29 cellular contexts compared by ENCODE assay signal in genomic region chr18:61989138-61989537, GRCh38.
"Had no signal": no experiment of that assay in that cellular context is flagged by ENCODE, and none has a peak within 500 bp of the region (broad histone marks: within the 10 kb centered on the region; RNA-seq: fewer than 3 reads in every experiment).

No MANE protein-coding gene starts in this region.

- H3K9me3 Mint-ChIP-seq: stimulated activated effector memory CD8-positive, alpha-beta T cell treated with anti-CD3 and anti-CD28 coated beads, Interleukin-12 subunit alpha, Interleukin-12 subunit beta, amount 100 ng/mL, for 72 hours; stimulated activated memory B cell treated with anti-CD40 and anti-IgM and Interleukin-4, amounts not matched to agents 10 μg/mL and 1 μg/mL and 100 μg/mL, for 72 hours; stimulated activated naive B cell treated with anti-CD40 and anti-IgM and Interleukin-4, amounts not matched to agents 10 μg/mL and 1 μg/mL and 100 μg/mL, for 72 hours; stimulated activated naive CD8-positive, alpha-beta T cell treated with anti-CD3 and anti-CD28 coated beads, Interleukin-15, amount 100 ng/mL, for 72 hours; stimulated activated naive CD8-positive, alpha-beta T cell treated with anti-CD3 and anti-CD28 coated beads, Interleukin-15, Interleukin-2, amounts not matched to agents 100 ng/mL and 50 ng/mL, for 24 hours; type B pancreatic cell had no signal

- FAIRE-seq: urothelium cell line had no signal

- DNase-seq: stimulated activated CD4-positive, alpha-beta T cell treated with anti-CD3 and anti-CD28 coated beads, Interleukin-2, amount 100 ng/mL, for 48 hours; stimulated activated CD4-positive, alpha-beta T cell treated with anti-CD3 and anti-CD28 coated beads, Interleukin-4, amount 100 ng/mL, for 1 hour; stimulated activated CD4-positive, alpha-beta T cell treated with anti-CD3 and anti-CD28 coated beads, Interleukin-4, amount 100 ng/mL, for 24 hours; stimulated activated CD4-positive, alpha-beta T cell treated with anti-CD3 and anti-CD28 coated beads, Interleukin-4, amount 100 ng/mL, for 4 hours; stimulated activated CD8-positive, alpha-beta memory T cell treated with anti-CD3 and anti-CD28 coated beads, Interleukin-4, amount 100 ng/mL, for 48 hours; stimulated activated naive B cell treated with anti-CD40 and anti-IgM and Interleukin-4, amounts not matched to agents 10 μg/mL and 1 μg/mL and 100 μg/mL, for 72 hours; stimulated activated naive CD4-positive, alpha-beta T cell; stimulated activated naive CD4-positive, alpha-beta T cell treated with Interleukin-2 at 50 U/mL for 16 hours; stimulated activated naive CD8-positive, alpha-beta T cell treated with anti-CD3 and anti-CD28 coated beads, Interleukin-15, amount 100 ng/mL, for 72 hours; stimulated activated naive CD8-positive, alpha-beta T cell treated with anti-CD3 and anti-CD28 coated beads, Interleukin-15, Interleukin-2, amounts not matched to agents 100 U/mL and 50 U/mL, for 24 hours; stomach; substantia nigra; testis; thyroid gland; tibial artery; transverse colon; trophoblast cell; upper lobe of left lung; upper lobe of right lung; uterus had no signal

- H3K4me3 ChIP-seq: stomach, suprapubic skin, testis, thoracic aorta, thyroid gland, tibial artery, tibial nerve, transverse colon, upper lobe of left lung, upper lobe of right lung, uterus, vagina had no signal

- H3K27me3 Mint-ChIP-seq: stimulated activated naive CD8-positive, alpha-beta T cell treated with anti-CD3 and anti-CD28 coated beads, Interleukin-15, amount 100 ng/mL, for 72 hours; type B pancreatic cell had no signal

- H3K27ac Mint-ChIP-seq: stimulated activated effector memory CD8-positive, alpha-beta T cell treated with anti-CD3 and anti-CD28 coated beads, Interleukin-12 subunit alpha, Interleukin-12 subunit beta, amount 100 ng/mL, for 72 hours; stimulated activated memory B cell treated with anti-CD40 and anti-IgM and Interleukin-4, amounts not matched to agents 10 μg/mL and 1 μg/mL and 100 μg/mL, for 72 hours; stimulated activated naive B cell treated with anti-CD40 and anti-IgM and Interleukin-4, amounts not matched to agents 10 μg/mL and 1 μg/mL and 100 μg/mL, for 72 hours; stimulated activated naive CD8-positive, alpha-beta T cell treated with anti-CD3 and anti-CD28 coated beads, Interleukin-15, amount 100 ng/mL, for 72 hours; stimulated activated naive CD8-positive, alpha-beta T cell treated with anti-CD3 and anti-CD28 coated beads, Interleukin-15, Interleukin-2, amounts not matched to agents 100 ng/mL and 50 ng/mL, for 24 hours; type B pancreatic cell had no signal

- H3K27ac ChIP-seq: stomach, suprapubic skin, testis, thoracic aorta, thyroid gland, tibial artery, tibial nerve, transverse colon, upper lobe of left lung, upper lobe of right lung, uterus, vagina had no signal

- H3K36me3 ChIP-seq: stomach, suprapubic skin, thoracic aorta, thyroid gland, tibial artery, tibial nerve, transverse colon, upper lobe of left lung, upper lobe of right lung, uterus, vagina had no signal

- H3K4me1 Mint-ChIP-seq: stimulated activated effector memory CD8-positive, alpha-beta T cell treated with anti-CD3 and anti-CD28 coated beads, Interleukin-12 subunit alpha, Interleukin-12 subunit beta, amount 100 ng/mL, for 72 hours; stimulated activated memory B cell treated with anti-CD40 and anti-IgM and Interleukin-4, amounts not matched to agents 10 μg/mL and 1 μg/mL and 100 μg/mL, for 72 hours; stimulated activated naive B cell treated with anti-CD40 and anti-IgM and Interleukin-4, amounts not matched to agents 10 μg/mL and 1 μg/mL and 100 μg/mL, for 72 hours had no signal

- H3K4me3 Mint-ChIP-seq: stimulated activated effector memory CD8-positive, alpha-beta T cell treated with anti-CD3 and anti-CD28 coated beads, Interleukin-12 subunit alpha, Interleukin-12 subunit beta, amount 100 ng/mL, for 72 hours; stimulated activated memory B cell treated with anti-CD40 and anti-IgM and Interleukin-4, amounts not matched to agents 10 μg/mL and 1 μg/mL and 100 μg/mL, for 72 hours; stimulated activated naive B cell treated with anti-CD40 and anti-IgM and Interleukin-4, amounts not matched to agents 10 μg/mL and 1 μg/mL and 100 μg/mL, for 72 hours; stimulated activated naive CD8-positive, alpha-beta T cell treated with anti-CD3 and anti-CD28 coated beads, Interleukin-15, amount 100 ng/mL, for 72 hours; stimulated activated naive CD8-positive, alpha-beta T cell treated with anti-CD3 and anti-CD28 coated beads, Interleukin-15, Interleukin-2, amounts not matched to agents 100 ng/mL and 50 ng/mL, for 24 hours; type B pancreatic cell had no signal

- H3K27me3 ChIP-seq: stomach, suprapubic skin, testis, thyroid gland, tibial artery, tibial nerve, transverse colon, upper lobe of left lung, upper lobe of right lung, uterus, vagina had no signal

- H3K36me3 Mint-ChIP-seq: stimulated activated effector memory CD8-positive, alpha-beta T cell treated with anti-CD3 and anti-CD28 coated beads, Interleukin-12 subunit alpha, Interleukin-12 subunit beta, amount 100 ng/mL, for 72 hours; stimulated activated memory B cell treated with anti-CD40 and anti-IgM and Interleukin-4, amounts not matched to agents 10 μg/mL and 1 μg/mL and 100 μg/mL, for 72 hours; stimulated activated naive B cell treated with anti-CD40 and anti-IgM and Interleukin-4, amounts not matched to agents 10 μg/mL and 1 μg/mL and 100 μg/mL, for 72 hours; type B pancreatic cell had no signal

- H3K9me3 ChIP-seq: stomach, suprapubic skin, testis, thoracic aorta, thyroid gland, tibial artery, tibial nerve, transverse colon, upper lobe of left lung, upper lobe of right lung, uterus, vagina had no signal

- ATAC-seq: stimulated activated effector memory CD8-positive, alpha-beta T cell treated with anti-CD3 and anti-CD28 coated beads, Interleukin-12 subunit alpha, Interleukin-12 subunit beta, amount 100 ng/mL, for 72 hours; stimulated activated memory B cell treated with anti-CD40 and anti-IgM and Interleukin-4, amounts not matched to agents 10 μg/mL and 1 μg/mL and 100 μg/mL, for 72 hours; stimulated activated naive B cell treated with anti-CD40 and anti-IgM and Interleukin-4, amounts not matched to agents 10 μg/mL and 1 μg/mL and 100 μg/mL, for 72 hours; stimulated activated naive CD8-positive, alpha-beta T cell treated with anti-CD3 and anti-CD28 coated beads, Interleukin-15, amount 100 ng/mL, for 72 hours; stimulated activated naive CD8-positive, alpha-beta T cell treated with anti-CD3 and anti-CD28 coated beads, Interleukin-15, Interleukin-2, amounts not matched to agents 100 U/mL and 50 U/mL, for 24 hours; upper lobe of right lung had no signal
